In the genomic region with DNA sequence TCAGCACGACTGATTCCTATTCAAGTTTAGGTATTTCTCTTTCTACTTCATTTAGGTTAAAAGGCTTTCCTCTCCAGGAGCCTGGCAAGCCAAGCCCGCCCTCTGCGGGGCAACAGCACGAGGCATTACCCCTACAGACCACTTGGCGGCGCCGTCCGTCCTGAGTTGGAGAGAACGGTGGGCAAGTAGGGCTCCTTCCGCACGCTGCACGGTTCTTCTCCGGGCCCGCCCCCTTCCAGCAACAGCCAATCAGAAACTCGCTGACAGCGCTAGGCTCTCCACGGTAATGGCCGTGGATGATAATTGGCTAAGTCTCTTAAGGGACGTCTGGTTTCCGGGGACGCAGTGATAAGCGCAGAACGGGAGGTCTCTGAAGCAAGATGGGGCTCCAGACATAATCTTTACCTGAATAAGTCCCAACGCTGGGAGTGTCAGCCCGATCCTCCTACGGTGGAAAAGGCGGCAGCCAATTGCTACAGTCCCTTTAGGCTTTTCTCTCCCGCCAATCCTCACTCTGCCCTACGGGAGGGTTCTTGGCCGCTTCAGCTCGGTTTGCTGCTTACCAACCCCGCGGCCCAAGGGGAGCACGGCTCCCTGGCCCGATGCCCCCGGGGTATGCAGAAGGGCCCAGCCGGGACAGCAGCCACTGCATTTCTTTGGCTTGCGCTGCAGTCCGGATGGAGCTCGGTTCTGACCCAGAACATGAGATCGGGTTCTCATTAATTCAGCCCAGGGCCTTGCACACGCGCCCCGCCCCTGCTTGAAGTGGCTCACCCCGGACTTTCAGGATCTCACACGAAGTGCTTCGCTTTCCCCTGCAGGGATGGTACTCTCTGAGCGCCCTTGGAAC, we compare ENCODE assay signal across 8 cellular contexts.
DNase-seq lines count a peak whose midpoint lies in the region; ATAC-seq and TF ChIP-seq lines count a peak whose summit lies in the region.

No MANE protein-coding gene starts in this region.

- peaks cover 86% of the 10 kb centered on the region for H3K27me3 ChIP-seq in endodermal cell (ENCODE audit: control insufficient read depth, insufficient read depth, low read length, poor library complexity, severe bottlenecking)

- peak overlapping the region; percentile 78 for H3K4me3 Mint-ChIP-seq in endodermal cell

- H3K9ac ChIP-seq in endodermal cell (ENCODE audit: extremely low read depth, low read length, poor library complexity, severe bottlenecking): peak overlapping the region; percentile 21

- DNase-seq in COLO668 (lab: John Stamatoyannopoulos, UW; ENCODE audit: unreplicated experiment) (peak; percentile 96), HS-5 (ENCODE audit: low read depth) (peak; percentile 86), endodermal cell (peak; percentile 99), mesenteric fat pad (ENCODE audit: low spot score) (peak; percentile 96)
- DNase-seq in NK-92 treated with Interleukin-12 subunit alpha and Interleukin-12 subunit beta, amount 100 ng/mL, for 24 hours (lab: John Stamatoyannopoulos, UW): peak; percentile 77
- DNase-seq in activated CD8-positive, alpha-beta memory T cell treated with anti-CD3 and anti-CD28 coated beads, Interleukin-2, amount 50 U/mL, for 1 hour (ENCODE audit: extremely low read depth): peak; percentile 93
- DNase-seq in stimulated activated CD8-positive, alpha-beta memory T cell treated with anti-CD3 and anti-CD28 coated beads, Interleukin-15, amount 100 ng/mL, for 24 hours (ENCODE audit: low read depth): peak; percentile 84

- peak; percentile 99 for TF ChIP-seq CTCF in endodermal cell (conservative IDR thresholded peaks at IDR 0.05)

- H3K4me1 Mint-ChIP-seq in endodermal cell: peaks cover 1% of the 10 kb centered on the region

- peak; percentile 100 for ATAC-seq in GM19468 (IDR thresholded peaks at IDR 0.05; ENCODE audit: extremely low read depth, unreplicated experiment)

- no peaks in the 10 kb centered on the region for H3K36me3 Mint-ChIP-seq in endodermal cell (ENCODE audit: low read depth)

- no peak overlapping the region for H3K27ac ChIP-seq in endodermal cell (ENCODE audit: low read depth, low read length)

- no peaks in the 10 kb centered on the region for H3K9me3 Mint-ChIP-seq in endodermal cell

- H3K9me3 ChIP-seq in endodermal cell (ENCODE audit: control insufficient read depth, low read length): no peaks in the 10 kb centered on the region

- WGBS in endodermal cell (ENCODE audit: insufficient coverage in 1 of 2, insufficient read length in 1 of 2), 2 experiments: 1 to 3% methylated on average over 25 to 48 of the region's 48 CpGs

- peak overlapping the region; percentile 60 for H3K27ac Mint-ChIP-seq in endodermal cell

- peak overlapping the region; percentile 87 for H3K4me3 ChIP-seq in endodermal cell (ENCODE audit: low read length)

- H3K36me3 ChIP-seq in endodermal cell (ENCODE audit: control insufficient read depth, insufficient read depth, low read length): no peaks in the 10 kb centered on the region

- H3K27me3 Mint-ChIP-seq in endodermal cell (ENCODE audit: insufficient read depth): peaks cover 81% of the 10 kb centered on the region

- H3K4me1 ChIP-seq in endodermal cell (ENCODE audit: control insufficient read depth, insufficient read depth, low read length): no peaks in the 10 kb centered on the region
